ENCODE assay signal across 8 cellular contexts in the genomic region with DNA sequence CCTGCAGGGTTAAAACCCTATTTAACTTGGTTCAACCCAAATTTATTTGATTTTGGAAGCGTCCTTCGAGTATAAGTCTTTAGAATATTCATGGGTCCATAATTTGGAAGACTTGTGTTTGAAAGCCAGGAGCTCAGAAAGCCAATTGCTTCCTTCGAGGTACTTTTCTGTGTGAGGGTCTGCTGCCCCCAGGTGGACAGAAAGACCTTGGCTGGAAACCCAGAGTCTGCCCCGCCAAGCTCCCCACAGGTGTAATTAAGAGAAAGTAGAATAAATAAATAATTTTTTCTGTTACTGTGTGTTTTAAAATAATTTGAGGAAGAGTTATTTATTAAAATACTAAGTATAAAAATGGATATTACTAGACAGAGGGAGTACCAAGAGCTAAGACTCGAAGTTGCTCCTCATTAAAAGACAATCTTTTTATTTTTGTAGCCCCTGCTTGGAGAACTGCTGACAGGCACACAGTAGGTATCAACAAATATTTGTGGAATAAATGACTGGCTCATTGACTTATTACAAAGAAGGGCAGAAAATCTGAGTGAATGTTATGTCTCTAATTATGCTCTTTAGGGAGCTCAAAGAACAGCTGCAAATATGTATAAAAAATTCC.
DNase-seq lines count a peak whose midpoint lies in the region; ATAC-seq and TF ChIP-seq lines count a peak whose summit lies in the region.

No MANE protein-coding gene starts in this region.

- H3K36me3 ChIP-seq in HEK293 (ENCODE audit: control insufficient read depth in 2 of 2, insufficient read depth in 1 of 2, low read length in 2 of 2) (no peaks in the 10 kb centered on the region), RWPE2 (ENCODE audit: low read depth) (no peaks in the 10 kb centered on the region)

- H3K4me1 ChIP-seq in HEK293 (ENCODE audit: control insufficient read depth, insufficient read depth, low read length) = no peaks in the 10 kb centered on the region
- no peaks in the 10 kb centered on the region for H3K4me1 ChIP-seq in RWPE2 (ENCODE audit: insufficient read depth, poor library complexity, severe bottlenecking)

- no peak for ATAC-seq in RWPE2 (ENCODE audit: low read depth)
- ATAC-seq in natural killer cell treated with Interleukin-12 subunit alpha and Interleukin-12 subunit beta and Interleukin-15 and Interleukin-18, amount 100 ng/mL, for 72 hours = no peak
- ATAC-seq in GM19455 (IDR thresholded peaks at IDR 0.05; ENCODE audit: unreplicated experiment) = no peak
- no peak for ATAC-seq in GM18511 (IDR thresholded peaks at IDR 0.05; ENCODE audit: unreplicated experiment)

- CTCF ChIA-PET in HEK293 (lab: Yijun Ruan, JAX) = interaction anchor here (0.6 to 2.6 kb wide), 47 partner anchors 9 to 1397 kb away, joined by 3 to 17 read pairs (median 4); no protein-coding TSS in a partner anchor

- H3K4me3 Mint-ChIP-seq in natural killer cell treated with Interleukin-12 subunit alpha and Interleukin-12 subunit beta and Interleukin-15 and Interleukin-18, amount 100 ng/mL, for 72 hours = no peak overlapping the region

- H3K27ac ChIP-seq in HEK293 (ENCODE audit: extremely low read depth, low read depth, low read length) = no peak overlapping the region
- no peak overlapping the region for H3K27ac ChIP-seq in RWPE2 (ENCODE audit: poor library complexity, severe bottlenecking)

- H3K27me3 Mint-ChIP-seq in natural killer cell treated with Interleukin-12 subunit alpha and Interleukin-12 subunit beta and Interleukin-15 and Interleukin-18, amount 100 ng/mL, for 72 hours = peaks cover 9 to 35% of the 10 kb centered on the region in 2 donors

- no peaks in the 10 kb centered on the region for H3K4me1 Mint-ChIP-seq in natural killer cell treated with Interleukin-12 subunit alpha and Interleukin-12 subunit beta and Interleukin-15 and Interleukin-18, amount 100 ng/mL, for 72 hours (ENCODE audit: low read depth in 2 of 2)

- H3K9me3 ChIP-seq in HEK293 (ENCODE audit: control insufficient read depth, insufficient read depth, low read depth, low read length) (no peaks in the 10 kb centered on the region), RWPE2 (ENCODE audit: severe bottlenecking) (no peaks in the 10 kb centered on the region)

- POLR2A ChIA-PET in HEK293 (lab: Yijun Ruan, JAX) = interaction anchor here (0.6 kb wide), 1 partner anchor 777 kb away, joined by 3 read pairs; no protein-coding TSS in a partner anchor

- peaks cover 6% of the 10 kb centered on the region for H3K27me3 ChIP-seq in RWPE2 (ENCODE audit: insufficient read depth, poor library complexity, severe bottlenecking)

- peak; percentile 43 for DNase-seq in DMS53 treated with DMSO at 0.1 percent for 48 hours (lab: John Stamatoyannopoulos, UW; ENCODE audit: unreplicated experiment)
- no peak for DNase-seq in RWPE2 (ENCODE audit: low spot score)
- DNase-seq in iPS-NIHi7 (ENCODE audit: extremely low spot score) = peak; percentile 69
- DNase-seq in natural killer cell treated with Interleukin-12 subunit alpha and Interleukin-12 subunit beta and Interleukin-15 and Interleukin-18, amount 100 ng/mL, for 72 hours (ENCODE audit: low spot score) = no peak
- DNase-seq in AG08396 (ENCODE audit: low spot score) = no peak

- H3K27ac Mint-ChIP-seq in natural killer cell treated with Interleukin-12 subunit alpha and Interleukin-12 subunit beta and Interleukin-15 and Interleukin-18, amount 100 ng/mL, for 72 hours = no peak overlapping the region

- no peaks in the 10 kb centered on the region for H3K9me3 Mint-ChIP-seq in natural killer cell treated with Interleukin-12 subunit alpha and Interleukin-12 subunit beta and Interleukin-15 and Interleukin-18, amount 100 ng/mL, for 72 hours

- no peak for TF ChIP-seq CTCF in HEK293 (tag by site-specific recombination; IDR thresholded peaks at IDR 0.05)
- TF ChIP-seq CTCF in RWPE2 (IDR thresholded peaks at IDR 0.05; ENCODE audit: poor library complexity, severe bottlenecking) = peak; percentile 64

- H3K36me3 Mint-ChIP-seq in natural killer cell treated with Interleukin-12 subunit alpha and Interleukin-12 subunit beta and Interleukin-15 and Interleukin-18, amount 100 ng/mL, for 72 hours = no peaks in the 10 kb centered on the region

- no peak overlapping the region for H3K4me3 ChIP-seq in HEK293 (ENCODE audit: low read depth, low read length)
- H3K4me3 ChIP-seq in RWPE2 (ENCODE audit: severe bottlenecking) = no peak overlapping the region

TF ChIP-seq in HEK293, 187 proteins besides CTCF, POLR2A, EP300 and RAD21:
- TF ChIP-seq MYNN (tag by site-specific recombination; IDR thresholded peaks at IDR 0.05; ENCODE audit: borderline replicate concordance) = no peak
- TF ChIP-seq, protein P1, sequence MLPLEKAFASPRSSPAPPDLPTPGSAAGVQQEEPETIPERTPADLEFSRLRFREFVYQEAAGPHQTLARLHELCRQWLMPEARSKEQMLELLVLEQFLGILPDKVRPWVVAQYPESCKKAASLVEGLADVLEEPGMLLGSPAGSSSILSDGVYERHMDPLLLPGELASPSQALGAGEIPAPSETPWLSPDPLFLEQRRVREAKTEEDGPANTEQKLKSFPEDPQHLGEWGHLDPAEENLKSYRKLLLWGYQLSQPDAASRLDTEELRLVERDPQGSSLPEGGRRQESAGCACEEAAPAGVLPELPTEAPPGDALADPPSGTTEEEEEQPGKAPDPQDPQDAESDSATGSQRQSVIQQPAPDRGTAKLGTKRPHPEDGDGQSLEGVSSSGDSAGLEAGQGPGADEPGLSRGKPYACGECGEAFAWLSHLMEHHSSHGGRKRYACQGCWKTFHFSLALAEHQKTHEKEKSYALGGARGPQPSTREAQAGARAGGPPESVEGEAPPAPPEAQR (tag by site-specific recombination; IDR thresholded peaks at IDR 0.05) = no peak
- TF ChIP-seq ZNF121 (tag by site-specific recombination; IDR thresholded peaks at IDR 0.05) = no peak
- no peak for TF ChIP-seq ZNF354C (tag by site-specific recombination; IDR thresholded peaks at IDR 0.05; ENCODE audit: borderline replicate concordance, low read depth)
- TF ChIP-seq, protein P2, sequence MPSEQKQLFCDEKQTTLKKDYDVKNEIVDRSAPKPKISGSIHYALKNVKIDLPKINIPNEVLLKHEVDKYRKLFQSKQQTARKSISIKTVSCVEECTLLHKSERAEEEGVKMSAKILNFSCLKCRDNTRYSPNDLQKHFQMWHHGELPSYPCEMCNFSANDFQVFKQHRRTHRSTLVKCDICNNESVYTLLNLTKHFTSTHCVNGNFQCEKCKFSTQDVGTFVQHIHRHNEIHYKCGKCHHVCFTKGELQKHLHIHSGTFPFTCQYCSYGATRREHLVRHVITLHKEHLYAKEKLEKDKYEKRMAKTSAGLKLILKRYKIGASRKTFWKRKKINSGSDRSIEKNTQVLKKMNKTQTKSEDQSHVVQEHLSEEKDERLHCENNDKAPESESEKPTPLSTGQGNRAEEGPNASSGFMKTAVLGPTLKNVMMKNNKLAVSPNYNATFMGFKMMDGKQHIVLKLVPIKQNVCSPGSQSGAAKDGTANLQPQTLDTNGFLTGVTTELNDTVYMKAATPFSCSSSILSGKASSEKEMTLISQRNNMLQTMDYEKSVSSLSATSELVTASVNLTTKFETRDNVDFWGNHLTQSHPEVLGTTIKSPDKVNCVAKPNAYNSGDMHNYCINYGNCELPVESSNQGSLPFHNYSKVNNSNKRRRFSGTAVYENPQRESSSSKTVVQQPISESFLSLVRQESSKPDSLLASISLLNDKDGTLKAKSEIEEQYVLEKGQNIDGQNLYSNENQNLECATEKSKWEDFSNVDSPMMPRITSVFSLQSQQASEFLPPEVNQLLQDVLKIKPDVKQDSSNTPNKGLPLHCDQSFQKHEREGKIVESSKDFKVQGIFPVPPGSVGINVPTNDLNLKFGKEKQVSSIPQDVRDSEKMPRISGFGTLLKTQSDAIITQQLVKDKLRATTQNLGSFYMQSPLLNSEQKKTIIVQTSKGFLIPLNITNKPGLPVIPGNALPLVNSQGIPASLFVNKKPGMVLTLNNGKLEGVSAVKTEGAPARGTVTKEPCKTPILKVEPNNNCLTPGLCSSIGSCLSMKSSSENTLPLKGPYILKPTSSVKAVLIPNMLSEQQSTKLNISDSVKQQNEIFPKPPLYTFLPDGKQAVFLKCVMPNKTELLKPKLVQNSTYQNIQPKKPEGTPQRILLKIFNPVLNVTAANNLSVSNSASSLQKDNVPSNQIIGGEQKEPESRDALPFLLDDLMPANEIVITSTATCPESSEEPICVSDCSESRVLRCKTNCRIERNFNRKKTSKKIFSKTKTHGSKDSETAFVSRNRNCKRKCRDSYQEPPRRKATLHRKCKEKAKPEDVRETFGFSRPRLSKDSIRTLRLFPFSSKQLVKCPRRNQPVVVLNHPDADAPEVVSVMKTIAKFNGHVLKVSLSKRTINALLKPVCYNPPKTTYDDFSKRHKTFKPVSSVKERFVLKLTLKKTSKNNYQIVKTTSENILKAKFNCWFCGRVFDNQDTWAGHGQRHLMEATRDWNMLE (tag by site-specific recombination; conservative IDR thresholded peaks at IDR 0.05; ENCODE audit: low read depth) = no peak
- TF ChIP-seq ZNF488 (tag by site-specific recombination; IDR thresholded peaks at IDR 0.05) = no peak
- no peak for TF ChIP-seq ZNF146 (tag by site-specific recombination; IDR thresholded peaks at IDR 0.05)
- no peak for TF ChIP-seq HOXC10 (CRISPR knock-in tag; IDR thresholded peaks at IDR 0.05)
- TF ChIP-seq ZNF654 (tag by site-specific recombination; IDR thresholded peaks at IDR 0.05; ENCODE audit: low read depth) = peak; percentile 47

Comparison
In these comparisons a context has a peak if more than half of its experiments do, and no peak if none do; other contexts are left out.
1. DNase-seq: peak in DMS53 treated with DMSO at 0.1 percent for 48 hours (single experiment) and iPS-NIHi7 (single experiment); none in RWPE2 (single experiment), natural killer cell treated with Interleukin-12 subunit alpha and Interleukin-12 subunit beta and Interleukin-15 and Interleukin-18, amount 100 ng/mL, for 72 hours (single experiment) and AG08396 (single experiment).